Comparison of ENCODE assay signal across 27 cellular contexts in the genomic region with DNA sequence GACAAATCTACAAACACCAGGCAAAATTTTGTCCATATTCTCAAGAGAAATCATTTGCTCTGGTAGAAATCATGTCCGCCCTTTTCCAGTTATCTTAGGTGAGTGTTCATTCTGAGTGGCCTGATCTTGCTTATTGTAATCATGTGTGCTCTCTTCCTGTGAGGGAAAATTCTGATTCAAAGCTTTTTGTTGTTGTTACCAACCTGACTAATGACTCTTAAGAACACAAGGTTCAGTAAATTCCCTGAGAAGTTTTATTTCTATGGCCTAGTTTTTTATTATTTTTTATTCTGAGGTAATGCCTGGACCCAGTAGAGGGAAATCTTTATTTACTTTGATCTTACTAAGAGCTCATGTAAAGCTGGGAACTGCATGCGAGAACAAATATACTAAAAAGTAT.
"Had no signal": no experiment of that assay in that cellular context is flagged by ENCODE, and none has a peak within 500 bp of the region (broad histone marks: within the 10 kb centered on the region; RNA-seq: fewer than 3 reads in every experiment).

No MANE protein-coding gene starts in this region.

- ATAC-seq: activated CD8-positive, alpha-beta T cell treated with anti-CD3 and anti-CD28 coated beads, Interleukin-2, amount 10 ng/mL, durations not matched to agents 7 days and 5 days; activated T-cell treated with anti-CD3 and anti-CD28 coated beads, Interleukin-2, amount 50 U/mL, for 72 hours; activated T-helper 17 cell treated with anti-CD3 and anti-CD28 coated beads, Interleukin-2, amount 50 U/mL, for 72 hours; Right ventricle myocardium inferior had no signal

- H3K27ac Mint-ChIP-seq: activated CD8-positive, alpha-beta T cell treated with anti-CD3 and anti-CD28 coated beads, Interleukin-2, amount 10 ng/mL, durations not matched to agents 7 days and 5 days; activated naive CD8-positive, alpha-beta T cell treated with anti-CD3 and anti-CD28 coated beads for 36 hours; activated T-cell treated with anti-CD3 and anti-CD28 coated beads, Interleukin-2, amount 50 U/mL, for 72 hours; activated T-helper 17 cell treated with anti-CD3 and anti-CD28 coated beads, Interleukin-2, amount 50 U/mL, for 72 hours had no signal

- H3K27me3 Mint-ChIP-seq: activated naive CD8-positive, alpha-beta T cell treated with anti-CD3 and anti-CD28 coated beads for 36 hours; central memory CD8-positive, alpha-beta T cell had no signal

- H3K4me3 ChIP-seq: cardiac muscle cell, Peyer's patch had no signal

- H3K4me1 Mint-ChIP-seq: activated naive CD8-positive, alpha-beta T cell treated with anti-CD3 and anti-CD28 coated beads for 36 hours; activated T-helper 17 cell treated with anti-CD3 and anti-CD28 coated beads, Interleukin-2, amount 50 U/mL, for 72 hours; central memory CD8-positive, alpha-beta T cell had no signal

- H3K9ac ChIP-seq: KMS-11 had no signal

- H3K9me3 Mint-ChIP-seq: activated T-helper 17 cell treated with anti-CD3 and anti-CD28 coated beads, Interleukin-2, amount 50 U/mL, for 72 hours; central memory CD8-positive, alpha-beta T cell had no signal

- DNase-seq: activated CD4-positive, alpha-beta T cell treated with anti-CD3 and anti-CD28 coated beads for 1 hour; activated CD4-positive, alpha-beta T cell treated with anti-CD3 and anti-CD28 coated beads for 48 hours; activated CD4-positive, CD25-positive, alpha-beta regulatory T cell; activated CD8-positive, alpha-beta memory T cell treated with anti-CD3 and anti-CD28 coated beads, Interleukin-2, amount 50 U/mL, for 48 hours; activated CD8-positive, alpha-beta T cell treated with anti-CD3 and anti-CD28 coated beads, Interleukin-2, amount 10 ng/mL, durations not matched to agents 7 days and 5 days; activated effector memory CD4-positive, alpha-beta T cell treated with anti-CD3 and anti-CD28 coated beads, Interleukin-2, amount 50 U/mL, for 16 hours; activated naive CD4-positive, alpha-beta T cell; activated naive CD4-positive, alpha-beta T cell treated with anti-CD3 and anti-CD28 coated beads, Interleukin-2, amount 50 U/mL, for 16 hours; activated naive CD8-positive, alpha-beta T cell treated with anti-CD3 and anti-CD28 coated beads for 36 hours; activated T-cell treated with anti-CD3 and anti-CD28 coated beads, Interleukin-2, amount 50 U/mL, for 72 hours; amniotic stem cell; aorta; NCI-H1092 treated with DMSO at 0.1 percent for 48 hours; NCI-H1417 treated with DMSO at 0.1 percent for 48 hours; NCI-H187 treated with DMSO at 0.1 percent for 48 hours; NCI-H2081; NCI-H345; NCI-H524 treated with DMSO at 0.1 percent for 48 hours; Peyer's patch; SIG-M5; WERI-Rb-1 had no signal

- H3K36me3 Mint-ChIP-seq: activated naive CD8-positive, alpha-beta T cell treated with anti-CD3 and anti-CD28 coated beads for 36 hours had no signal

- H3K4me3 Mint-ChIP-seq: activated CD8-positive, alpha-beta T cell treated with anti-CD3 and anti-CD28 coated beads, Interleukin-2, amount 10 ng/mL, durations not matched to agents 7 days and 5 days; activated naive CD8-positive, alpha-beta T cell treated with anti-CD3 and anti-CD28 coated beads for 36 hours; activated T-cell treated with anti-CD3 and anti-CD28 coated beads, Interleukin-2, amount 50 U/mL, for 72 hours; activated T-helper 17 cell treated with anti-CD3 and anti-CD28 coated beads, Interleukin-2, amount 50 U/mL, for 72 hours; central memory CD8-positive, alpha-beta T cell had no signal

- H3K4me1 ChIP-seq: Peyer's patch had no signal

- H3K36me3 ChIP-seq: cardiac muscle cell, Peyer's patch, WERI-Rb-1 had no signal

- H3K27ac ChIP-seq: cardiac muscle cell, KMS-11, Peyer's patch, RWPE1, WERI-Rb-1 had no signal

- H3K27me3 ChIP-seq: cardiac muscle cell, Peyer's patch had no signal

- H3K9me3 ChIP-seq: Peyer's patch had no signal
